In the genomic region with DNA sequence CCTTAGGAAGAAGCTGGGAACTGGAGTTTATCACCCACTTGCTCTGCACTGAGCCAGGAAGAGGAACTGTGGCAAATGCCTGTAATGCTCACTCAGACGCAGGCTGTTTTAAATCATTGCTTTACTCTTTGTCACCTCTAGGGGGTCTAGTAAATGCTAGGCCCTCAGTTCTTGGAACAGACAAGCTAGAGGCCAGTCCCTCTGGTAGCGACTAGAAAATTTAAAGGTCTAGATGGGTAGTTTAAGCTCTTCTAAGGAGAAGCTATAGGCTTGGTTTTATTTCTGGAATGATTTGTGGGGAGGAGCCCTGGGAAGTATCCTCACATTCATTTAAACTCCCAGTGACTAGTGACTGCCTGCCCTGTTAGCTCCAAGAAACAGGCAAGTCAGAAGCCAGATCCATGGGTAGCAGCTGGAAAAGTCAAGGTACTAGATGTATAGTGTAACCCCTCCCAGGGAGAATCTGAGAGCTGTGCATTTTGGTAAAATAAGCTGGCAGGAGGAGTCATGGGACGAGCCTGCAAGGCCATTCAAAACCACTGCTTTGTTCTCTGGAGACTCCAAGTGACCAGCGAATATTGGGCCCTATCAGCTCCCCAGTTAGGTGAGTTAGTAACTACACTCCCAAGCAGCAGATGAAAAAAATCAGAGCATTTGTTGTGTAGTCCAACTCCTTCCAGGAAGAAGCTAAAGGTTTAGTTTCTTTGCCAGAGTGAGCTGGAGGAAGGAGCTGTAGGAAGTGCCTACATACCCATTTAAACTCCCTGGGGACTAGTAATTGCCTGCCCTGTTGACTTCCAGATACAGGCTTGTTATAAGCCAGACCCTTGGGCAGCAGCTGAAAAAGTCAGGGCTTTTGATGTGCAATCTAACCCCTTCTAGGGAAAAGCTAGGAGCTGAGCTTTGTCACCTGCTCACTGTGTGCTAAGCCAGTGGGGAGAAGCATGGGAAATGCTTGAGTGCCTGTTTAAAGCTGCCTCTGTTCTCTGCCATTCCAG, we compare ENCODE assay signal across 9 cellular contexts.
A peak's percentile ranks its signal among the peaks of the same experiment; 100 is the strongest.
DNase-seq lines count a peak whose midpoint lies in the region; ATAC-seq and TF ChIP-seq lines count a peak whose summit lies in the region.
"Had no signal": no experiment of that assay in that cellular context is flagged by ENCODE, and none has a peak within 500 bp of the region (broad histone marks: within the 10 kb centered on the region; RNA-seq: fewer than 3 reads in every experiment).

No MANE protein-coding gene starts in this region.

- no peak overlapping the region for H3K27ac ChIP-seq in GM23338 (ENCODE audit: low read depth)
- no peak overlapping the region for H3K27ac ChIP-seq in CD4-positive, alpha-beta T cell (ENCODE audit: low read depth, low read length)

- no peak overlapping the region for H3K4me2 ChIP-seq in GM23338

- H3K79me2 ChIP-seq in GM23338 (replicated peaks; ENCODE audit: insufficient read depth) = no peaks in the 10 kb centered on the region

- H2AFZ ChIP-seq in GM23338 = no peak overlapping the region

- H3K36me3 ChIP-seq in GM23338 (ENCODE audit: insufficient read depth) = no peaks in the 10 kb centered on the region

- no peaks in the 10 kb centered on the region for H3F3A ChIP-seq in GM23338 (replicated peaks; ENCODE audit: low read depth)

- intact Hi-C loops in CD4-positive, alpha-beta T cell (cut with DNase I, micrococcal nuclease) = no loop called here

- TF ChIP-seq CTCF in GM23338 (conservative IDR thresholded peaks at IDR 0.05; ENCODE audit: low read depth in 2 of 2) = peak; percentile 57 to 69
- TF ChIP-seq CTCF in LNCaP clone FGC (IDR thresholded peaks at IDR 0.05; ENCODE audit: control insufficient read depth, extremely low read depth, insufficient read depth) = peak; percentile 31; the same call in 1 of the 2 replicates
- peak; percentile 48 for TF ChIP-seq CTCF in epithelial cell of proximal tubule (conservative IDR thresholded peaks at IDR 0.05; ENCODE audit: low read depth, low read length)
- TF ChIP-seq CTCF in CD4-positive, alpha-beta T cell (IDR thresholded peaks at IDR 0.05) = no peak

- CTCF ChIA-PET in CD4-positive, alpha-beta T cell (lab: Charles Lee) = no interaction called here

- H3K27ac Mint-ChIP-seq in GM23338 = no peak overlapping the region
- H3K27ac Mint-ChIP-seq in CD4-positive, alpha-beta T cell = no peak overlapping the region
- H3K27ac Mint-ChIP-seq: nephron had no signal

- no peaks in the 10 kb centered on the region for H3K9me2 ChIP-seq in GM23338 (ENCODE audit: insufficient read depth)

- H3K27me3 Mint-ChIP-seq in GM23338 (ENCODE audit: insufficient read depth, low read depth, poor library complexity) = peaks cover 3% of the 10 kb centered on the region
- H3K27me3 Mint-ChIP-seq in CD4-positive, alpha-beta T cell = peaks cover 10% of the 10 kb centered on the region

- H4K20me1 ChIP-seq in GM23338 (replicated peaks; ENCODE audit: insufficient read depth) = no peaks in the 10 kb centered on the region

- no peaks in the 10 kb centered on the region for H3K9me3 ChIP-seq in CD4-positive, alpha-beta T cell (ENCODE audit: control insufficient read depth, low read length)

- H3K4me1 ChIP-seq in GM23338 (ENCODE audit: insufficient read depth) = peaks cover 16% of the 10 kb centered on the region

- no peak overlapping the region for H3K4me3 Mint-ChIP-seq in GM23338
- H3K4me3 Mint-ChIP-seq in CD4-positive, alpha-beta T cell = no peak overlapping the region
- H3K4me3 Mint-ChIP-seq: nephron had no signal

- peaks cover 15% of the 10 kb centered on the region for H3K9me3 Mint-ChIP-seq in GM23338
- peaks cover 9% of the 10 kb centered on the region for H3K9me3 Mint-ChIP-seq in CD4-positive, alpha-beta T cell

- DNase-seq in GM23338 (ENCODE audit: low spot score) (peak; percentile 79), LNCaP clone FGC (ENCODE audit: low read depth) (no peak), epithelial cell of proximal tubule (ENCODE audit: low read depth) (no peak), activated gamma-delta T cell treated with Interleukin-2 at 50 U/mL for 16 hours (no peak), NCI-H345 (lab: John Stamatoyannopoulos, UW) (no peak), NCI-H2196 (lab: John Stamatoyannopoulos, UW; ENCODE audit: unreplicated experiment) (no peak)
- DNase-seq in CD4-positive, alpha-beta T cell = no peak

- H3K4me3 ChIP-seq in GM23338 = no peak overlapping the region
- H3K4me3 ChIP-seq in LNCaP clone FGC (ENCODE audit: low read depth, low read length) = no peak overlapping the region
- no peak overlapping the region for H3K4me3 ChIP-seq in epithelial cell of proximal tubule (ENCODE audit: low read depth, low read length)

- peaks cover 32% of the 10 kb centered on the region for H3K4me1 Mint-ChIP-seq in GM23338
- H3K4me1 Mint-ChIP-seq in CD4-positive, alpha-beta T cell (ENCODE audit: low read depth) = no peaks in the 10 kb centered on the region

- POLR2A ChIA-PET in CD4-positive, alpha-beta T cell (lab: Charles Lee) = no interaction called here

- H3K36me3 Mint-ChIP-seq in GM23338 (ENCODE audit: low read depth) = peaks cover 15% of the 10 kb centered on the region
- no peaks in the 10 kb centered on the region for H3K36me3 Mint-ChIP-seq in CD4-positive, alpha-beta T cell (ENCODE audit: low read depth)

- H3K27me3 ChIP-seq in GM23338 (ENCODE audit: insufficient read depth) = no peaks in the 10 kb centered on the region
- H3K27me3 ChIP-seq in CD4-positive, alpha-beta T cell (ENCODE audit: control insufficient read depth, insufficient read depth, low read length) = no peaks in the 10 kb centered on the region

- peak; percentile 91 for ATAC-seq in GM18502 (IDR thresholded peaks at IDR 0.05; ENCODE audit: poor library complexity, unreplicated experiment)
- ATAC-seq in GM23338 = peak; percentile 96
- ATAC-seq in CD4-positive, alpha-beta T cell (ENCODE audit: poor library complexity) = no peak

TF ChIP-seq in GM23338, 12 proteins besides CTCF, POLR2A, EP300 and RAD21 (continues in another document):
- TF ChIP-seq NANOG (IDR thresholded peaks at IDR 0.05; ENCODE audit: borderline replicate concordance) (no peak), JUNB (IDR thresholded peaks at IDR 0.05; ENCODE audit: unreplicated experiment) (no peak), ZNF114 (CRISPR knock-in tag; IDR thresholded peaks at IDR 0.05) (no peak)
- TF ChIP-seq, protein P1, sequence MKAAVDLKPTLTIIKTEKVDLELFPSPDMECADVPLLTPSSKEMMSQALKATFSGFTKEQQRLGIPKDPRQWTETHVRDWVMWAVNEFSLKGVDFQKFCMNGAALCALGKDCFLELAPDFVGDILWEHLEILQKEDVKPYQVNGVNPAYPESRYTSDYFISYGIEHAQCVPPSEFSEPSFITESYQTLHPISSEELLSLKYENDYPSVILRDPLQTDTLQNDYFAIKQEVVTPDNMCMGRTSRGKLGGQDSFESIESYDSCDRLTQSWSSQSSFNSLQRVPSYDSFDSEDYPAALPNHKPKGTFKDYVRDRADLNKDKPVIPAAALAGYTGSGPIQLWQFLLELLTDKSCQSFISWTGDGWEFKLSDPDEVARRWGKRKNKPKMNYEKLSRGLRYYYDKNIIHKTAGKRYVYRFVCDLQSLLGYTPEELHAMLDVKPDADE (IDR thresholded peaks at IDR 0.05) = no peak
- TF ChIP-seq, protein P2, sequence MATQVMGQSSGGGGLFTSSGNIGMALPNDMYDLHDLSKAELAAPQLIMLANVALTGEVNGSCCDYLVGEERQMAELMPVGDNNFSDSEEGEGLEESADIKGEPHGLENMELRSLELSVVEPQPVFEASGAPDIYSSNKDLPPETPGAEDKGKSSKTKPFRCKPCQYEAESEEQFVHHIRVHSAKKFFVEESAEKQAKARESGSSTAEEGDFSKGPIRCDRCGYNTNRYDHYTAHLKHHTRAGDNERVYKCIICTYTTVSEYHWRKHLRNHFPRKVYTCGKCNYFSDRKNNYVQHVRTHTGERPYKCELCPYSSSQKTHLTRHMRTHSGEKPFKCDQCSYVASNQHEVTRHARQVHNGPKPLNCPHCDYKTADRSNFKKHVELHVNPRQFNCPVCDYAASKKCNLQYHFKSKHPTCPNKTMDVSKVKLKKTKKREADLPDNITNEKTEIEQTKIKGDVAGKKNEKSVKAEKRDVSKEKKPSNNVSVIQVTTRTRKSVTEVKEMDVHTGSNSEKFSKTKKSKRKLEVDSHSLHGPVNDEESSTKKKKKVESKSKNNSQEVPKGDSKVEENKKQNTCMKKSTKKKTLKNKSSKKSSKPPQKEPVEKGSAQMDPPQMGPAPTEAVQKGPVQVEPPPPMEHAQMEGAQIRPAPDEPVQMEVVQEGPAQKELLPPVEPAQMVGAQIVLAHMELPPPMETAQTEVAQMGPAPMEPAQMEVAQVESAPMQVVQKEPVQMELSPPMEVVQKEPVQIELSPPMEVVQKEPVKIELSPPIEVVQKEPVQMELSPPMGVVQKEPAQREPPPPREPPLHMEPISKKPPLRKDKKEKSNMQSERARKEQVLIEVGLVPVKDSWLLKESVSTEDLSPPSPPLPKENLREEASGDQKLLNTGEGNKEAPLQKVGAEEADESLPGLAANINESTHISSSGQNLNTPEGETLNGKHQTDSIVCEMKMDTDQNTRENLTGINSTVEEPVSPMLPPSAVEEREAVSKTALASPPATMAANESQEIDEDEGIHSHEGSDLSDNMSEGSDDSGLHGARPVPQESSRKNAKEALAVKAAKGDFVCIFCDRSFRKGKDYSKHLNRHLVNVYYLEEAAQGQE (IDR thresholded peaks at IDR 0.05; ENCODE audit: unreplicated experiment) = no peak
